Comparison of ENCODE assay signal across 2 cellular contexts in genomic region chr6:45438849-45439406, GRCh38.
TF ChIP-seq lines count a peak whose summit lies in the region.

No MANE protein-coding gene starts in this region.

TF ChIP-seq in A549, 52 proteins besides CTCF, POLR2A, EP300 and RAD21 (continued from another document):
- TF ChIP-seq RNF2 (IDR thresholded peaks at IDR 0.05; ENCODE audit: borderline replicate concordance, low read depth) (no peak), CBX8 (IDR thresholded peaks at IDR 0.05) (no peak), CHD4 (IDR thresholded peaks at IDR 0.05; ENCODE audit: borderline replicate concordance) (no peak), ZNF302 (CRISPR knock-in tag; IDR thresholded peaks at IDR 0.05) (no peak), MYC (IDR thresholded peaks at IDR 0.05; ENCODE audit: borderline replicate concordance, low read length) (no peak), RFX5 (IDR thresholded peaks at IDR 0.05) (no peak)

TF ChIP-seq in HEK293, 187 proteins besides CTCF, POLR2A, EP300 and RAD21 (continued from another document):
- TF ChIP-seq REST (tag by site-specific recombination; IDR thresholded peaks at IDR 0.05) = no peak
- TF ChIP-seq ZNF10 (tag by site-specific recombination; IDR thresholded peaks at IDR 0.05) = no peak
- peak; percentile 28; the same call in 1 of the 2 replicates for TF ChIP-seq ZFP69B (tag by site-specific recombination; IDR thresholded peaks at IDR 0.05)
- no peak for TF ChIP-seq ZNF776 (tag by site-specific recombination; IDR thresholded peaks at IDR 0.05; ENCODE audit: borderline replicate concordance)
- no peak for TF ChIP-seq ZNF157 (tag by site-specific recombination; IDR thresholded peaks at IDR 0.05)
- TF ChIP-seq EGR2 (tag by site-specific recombination; IDR thresholded peaks at IDR 0.05; ENCODE audit: low read depth) = no peak
- no peak for TF ChIP-seq ZBTB44 (tag by site-specific recombination; IDR thresholded peaks at IDR 0.05)
- TF ChIP-seq ZNF530 (tag by site-specific recombination; IDR thresholded peaks at IDR 0.05; ENCODE audit: low read depth) = no peak
- TF ChIP-seq KLF16 (tag by site-specific recombination; IDR thresholded peaks at IDR 0.05) = no peak
- no peak for TF ChIP-seq IKZF3 (tag by site-specific recombination; IDR thresholded peaks at IDR 0.05)
- TF ChIP-seq GLI2 (tag by site-specific recombination; IDR thresholded peaks at IDR 0.05; ENCODE audit: borderline replicate concordance, low read depth) = no peak
- no peak for TF ChIP-seq ZFHX2 (tag by site-specific recombination; conservative IDR thresholded peaks at IDR 0.05)
